ENCODE assay signal across 18 cellular contexts in genomic region chr5:74370168-74370567, GRCh38.
DNase-seq lines count a peak whose midpoint lies in the region; ATAC-seq and TF ChIP-seq lines count a peak whose summit lies in the region.
"Had no signal": no experiment of that assay in that cellular context is flagged by ENCODE, and none has a peak within 500 bp of the region (broad histone marks: within the 10 kb centered on the region; RNA-seq: fewer than 3 reads in every experiment).

No MANE protein-coding gene starts in this region.

- ATAC-seq in esophagus mucosa (peak; percentile 46), HG03442 (IDR thresholded peaks at IDR 0.05; ENCODE audit: unreplicated experiment) (no peak), GM18907 (IDR thresholded peaks at IDR 0.05; ENCODE audit: unreplicated experiment) (no peak), GM19397 (IDR thresholded peaks at IDR 0.05; ENCODE audit: unreplicated experiment) (no peak)
- ATAC-seq: A549 had no signal

- H3K27ac ChIP-seq in RWPE1, result peak overlapping the region; percentile 56
- no peak overlapping the region for H3K27ac ChIP-seq in colonic mucosa
- H3K27ac ChIP-seq: A549, C4-2B, HL-60 had no signal

- no peaks in the 10 kb centered on the region for H3K9me3 ChIP-seq in colonic mucosa
- H3K9me3 ChIP-seq: A549 had no signal

- TF ChIP-seq CTCF in RWPE1 (conservative IDR thresholded peaks at IDR 0.05; ENCODE audit: low read depth), result no peak
- no peak for TF ChIP-seq CTCF in colonic mucosa (IDR thresholded peaks at IDR 0.05)

- no peak overlapping the region for H3K9ac ChIP-seq in colonic mucosa (ENCODE audit: low read depth in 2 of 2, low read length in 2 of 2)

- intact Hi-C loops in posterior vena cava (cut with DNase I) (no loop called here), colonic mucosa (cut with DNase I) (no loop called here)

- DNase-seq in Ammon's horn (ENCODE audit: low spot score) (peak; percentile 42), RWPE1 (ENCODE audit: low spot score) (no peak), posterior vena cava (ENCODE audit: low spot score) (peak; percentile 62), colonic mucosa (no peak)
- DNase-seq: DND-41, GDM1, H9, NCI-H1417, NCI-H1930, NCI-H69, RPMI8226 had no signal

- H3K27me3 ChIP-seq in colonic mucosa, result no peaks in the 10 kb centered on the region

- POLR2A ChIA-PET in RWPE1 (lab: Yijun Ruan, JAX; ENCODE audit: low non-redundant PET), result no interaction called here

- CTCF ChIA-PET in RWPE1 (lab: Yijun Ruan, JAX), result no interaction called here

- no peaks in the 10 kb centered on the region for H3K4me1 ChIP-seq in colonic mucosa
- H3K4me1 ChIP-seq: A549 had no signal

- no peaks in the 10 kb centered on the region for H3K36me3 ChIP-seq in colonic mucosa

- no peak overlapping the region for H3K4me3 ChIP-seq in colonic mucosa
- H3K4me3 ChIP-seq: A549 had no signal

Comparison
In these comparisons a context has a peak if more than half of its experiments do, and no peak if none do; other contexts are left out.
1. DNase-seq: peak in Ammon's horn (single experiment) and posterior vena cava (single experiment); none in RWPE1 (single experiment) and colonic mucosa (single experiment).